In genomic region chrX:146264763-146265375, GRCh38 we compare ENCODE assay signal across 19 cellular contexts.
DNase-seq lines count a peak whose midpoint lies in the region; ATAC-seq and TF ChIP-seq lines count a peak whose summit lies in the region.
"Had no signal": no experiment of that assay in that cellular context is flagged by ENCODE, and none has a peak within 500 bp of the region (broad histone marks: within the 10 kb centered on the region; RNA-seq: fewer than 3 reads in every experiment).

No MANE protein-coding gene starts in this region.

- no peak overlapping the region for H2BK12ac ChIP-seq in trophoblast cell (ENCODE audit: low read length)

- H4K12ac ChIP-seq in trophoblast cell (ENCODE audit: low read depth, low read length): no peak overlapping the region

- WGBS in trophoblast cell (ENCODE audit: extremely low coverage, insufficient coverage, insufficient read length): no CpG with 5 or more reads among the region's 8 CpGs

- no peak overlapping the region for H2AFZ ChIP-seq in MM.1S (ENCODE audit: low read length)
- H2AFZ ChIP-seq in trophoblast cell (ENCODE audit: insufficient read depth, low read length, poor library complexity): no peak overlapping the region

- no peak overlapping the region for H2BK120ac ChIP-seq in trophoblast cell (ENCODE audit: insufficient read depth, low read length, poor library complexity)

- H3K79me1 ChIP-seq in trophoblast cell (ENCODE audit: low read length): no peaks in the 10 kb centered on the region

- no peaks in the 10 kb centered on the region for H4K20me1 ChIP-seq in MM.1S (ENCODE audit: insufficient read depth, low read length)

- H3K4me1 ChIP-seq in MM.1S (ENCODE audit: low read length) (no peaks in the 10 kb centered on the region), trophoblast cell (ENCODE audit: control insufficient read depth in 1 of 2, insufficient read depth in 2 of 2, low read length in 2 of 2) (no peaks in the 10 kb centered on the region)
- H3K4me1 ChIP-seq: HAP-1 had no signal

- H2BK5ac ChIP-seq in trophoblast cell (ENCODE audit: low read depth, low read length, poor library complexity): no peak overlapping the region

- H4K8ac ChIP-seq in trophoblast cell (ENCODE audit: low read depth, low read length): no peak overlapping the region

- no peak overlapping the region for H3K4me2 ChIP-seq in MM.1S (ENCODE audit: low read depth, low read length)
- H3K4me2 ChIP-seq in trophoblast cell (ENCODE audit: low read length): no peak overlapping the region
- H3K4me2 ChIP-seq: SK-N-SH had no signal

- DNase-seq in COR-L47 (lab: John Stamatoyannopoulos, UW) (peak; percentile 0), MM.1S (peak; percentile 20), NCI-H748 (lab: John Stamatoyannopoulos, UW; ENCODE audit: unreplicated experiment) (peak; percentile 68), cerebellum (ENCODE audit: low spot score) (peak; percentile 25), mucosa of gallbladder (ENCODE audit: low spot score) (no peak), GM13977 (ENCODE audit: low spot score) (no peak), trophoblast cell (no peak)
- DNase-seq: Calu3; CD4-positive, alpha-beta memory T cell; DMS79 treated with DMSO at 0.1 percent for 48 hours; IMR-90; NCI-H187 treated with DMSO at 0.1 percent for 48 hours; NCI-H774; PC-3; RPMI8226; SHP77 treated with DMSO at 0.1 percent for 48 hours; SK-N-SH had no signal

- no peak overlapping the region for H4K91ac ChIP-seq in trophoblast cell (ENCODE audit: low read depth, low read length)

- no peaks in the 10 kb centered on the region for H3K9me3 ChIP-seq in MM.1S (replicated peaks; ENCODE audit: insufficient read depth, low read length)
- no peaks in the 10 kb centered on the region for H3K9me3 ChIP-seq in trophoblast cell (ENCODE audit: insufficient read depth, low read depth, low read length)
- H3K9me3 ChIP-seq: HAP-1, SK-N-SH had no signal

- no peak overlapping the region for H3K27ac ChIP-seq in MM.1S (ENCODE audit: low read length)
- no peak overlapping the region for H3K27ac ChIP-seq in trophoblast cell (ENCODE audit: low read depth, low read length)

- TF ChIP-seq CTCF in MM.1S (IDR thresholded peaks at IDR 0.05; ENCODE audit: low read length): no peak
- TF ChIP-seq CTCF in GM13977 (IDR thresholded peaks at IDR 0.05; ENCODE audit: extremely low read depth, insufficient read depth, missing control alignments): no peak

- H3K36me3 ChIP-seq in MM.1S (replicated peaks; ENCODE audit: insufficient read depth, low read length) (no peaks in the 10 kb centered on the region), trophoblast cell (ENCODE audit: control insufficient read depth in 1 of 2, insufficient read depth in 2 of 2, low read length in 2 of 2) (no peaks in the 10 kb centered on the region)
- H3K36me3 ChIP-seq: HAP-1 had no signal

- H3K18ac ChIP-seq in trophoblast cell (ENCODE audit: low read length): no peak overlapping the region

- H3K4me3 ChIP-seq in MM.1S (ENCODE audit: low read length) (no peak overlapping the region), trophoblast cell (ENCODE audit: low read depth, low read length) (no peak overlapping the region)
- H3K4me3 ChIP-seq: HAP-1 had no signal

- H3K9ac ChIP-seq in MM.1S (ENCODE audit: low read length) (no peak overlapping the region), trophoblast cell (ENCODE audit: low read length) (no peak overlapping the region)
- H3K9ac ChIP-seq: SK-N-SH had no signal

- in situ Hi-C loops in GM13977 (cut with MboI; ENCODE audit: low pct_unique_long_range_greater_than_20kb, low sequenced_read_pairs, unreplicated experiment): no loop called here

- H3K9me2 ChIP-seq in MM.1S (replicated peaks; ENCODE audit: insufficient read depth, low read length): no peaks in the 10 kb centered on the region
- H3K9me2 ChIP-seq: SK-N-SH had no signal

- H2AK5ac ChIP-seq in trophoblast cell (ENCODE audit: low read length): no peak overlapping the region

- no peak overlapping the region for H3K4ac ChIP-seq in trophoblast cell (ENCODE audit: low read depth, low read length)

- no peak for ATAC-seq in GM19452 (IDR thresholded peaks at IDR 0.05; ENCODE audit: unreplicated experiment)
- ATAC-seq: PC-3 had no signal

- H3K27me3 ChIP-seq in MM.1S (replicated peaks; ENCODE audit: insufficient read depth, low read length) (no peaks in the 10 kb centered on the region), trophoblast cell (ENCODE audit: insufficient read depth, low read length) (no peaks in the 10 kb centered on the region)

- no peak overlapping the region for H3K23ac ChIP-seq in trophoblast cell (ENCODE audit: low read length)

- H3K14ac ChIP-seq in trophoblast cell (ENCODE audit: low read length): no peak overlapping the region

- H3K79me2 ChIP-seq in MM.1S (ENCODE audit: low read length) (no peaks in the 10 kb centered on the region), trophoblast cell (ENCODE audit: control insufficient read depth, insufficient read depth, low read length, poor library complexity) (no peaks in the 10 kb centered on the region)

- H3F3A ChIP-seq in MM.1S (ENCODE audit: insufficient read depth, low read length): no peaks in the 10 kb centered on the region

Comparison
In these comparisons a context has a peak if more than half of its experiments do, and no peak if none do; other contexts are left out.
1. DNase-seq: peak in COR-L47 (single experiment), MM.1S (single experiment), NCI-H748 (single experiment) and cerebellum (single experiment); none in mucosa of gallbladder (single experiment), GM13977 (single experiment) and trophoblast cell (0 of 2).